In genomic region chr17:5283531-5284315, GRCh38 we compare ENCODE assay signal across 2 cellular contexts.
TF ChIP-seq lines count a peak whose summit lies in the region.

No MANE protein-coding gene starts in this region.

TF ChIP-seq in IMR-90, 13 proteins besides CTCF, POLR2A, EP300 and RAD21:
- no peak for TF ChIP-seq SMC3 (IDR thresholded peaks at IDR 0.05; ENCODE audit: low read depth, low read length)

TF ChIP-seq in GM12878, 131 proteins besides CTCF, POLR2A, EP300 and RAD21:
- TF ChIP-seq MEF2B (IDR thresholded peaks at IDR 0.05; ENCODE audit: partially characterized antibody, poor library complexity, severe bottlenecking) (no peak), TARDBP (IDR thresholded peaks at IDR 0.05; ENCODE audit: borderline replicate concordance) (no peak), NR2C1 (IDR thresholded peaks at IDR 0.05) (no peak), MAX (IDR thresholded peaks at IDR 0.05; ENCODE audit: low read depth, low read length) (no peak), CHD1 (IDR thresholded peaks at IDR 0.05; ENCODE audit: low read depth, low read length) (no peak), HDAC2 (IDR thresholded peaks at IDR 0.05) (no peak), CBFB (IDR thresholded peaks at IDR 0.05; ENCODE audit: low read depth) (no peak)
TF ChIP-seq in GM12878: peak in this region for 0.
